8 cellular contexts compared by ENCODE assay signal in the genomic region with DNA sequence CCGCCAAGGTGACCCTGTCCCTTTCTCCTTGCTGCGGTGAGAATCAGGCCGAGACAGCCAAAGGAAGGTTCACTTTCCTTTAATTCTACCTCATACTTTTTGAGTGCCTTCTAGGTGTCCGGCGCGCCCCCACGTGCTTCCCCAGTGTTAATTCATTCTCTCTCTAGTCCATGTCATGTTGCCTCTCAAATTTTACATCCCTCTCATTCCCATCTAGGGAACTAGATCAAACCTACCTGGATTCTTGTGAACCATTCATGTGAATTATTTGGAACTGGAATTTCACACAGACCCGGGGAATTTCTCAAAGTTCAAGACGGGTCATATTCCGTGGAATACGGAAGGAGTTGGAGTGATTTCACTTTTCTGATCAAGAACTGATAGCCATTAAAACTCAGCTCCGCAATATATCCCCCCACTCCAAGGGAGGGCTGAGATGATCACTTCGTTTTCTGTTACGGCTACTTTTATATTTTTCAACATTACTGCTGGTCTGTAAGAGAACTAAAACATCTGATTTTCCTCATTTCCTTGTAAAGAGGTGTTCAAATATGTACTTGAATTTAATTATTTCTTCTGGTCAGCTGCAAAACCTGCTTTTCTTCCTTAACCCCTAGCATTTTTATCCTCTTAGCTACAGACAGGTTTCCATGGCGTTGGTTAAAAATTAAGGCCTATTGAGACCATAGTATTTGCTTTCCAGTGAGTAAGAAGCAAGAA. TPM values are rescaled to one million over a fixed set of nuclear protein-coding genes. Genes with fewer than 3 reads are reported as not detected.
DNase-seq lines count a peak whose midpoint lies in the region; ATAC-seq and TF ChIP-seq lines count a peak whose summit lies in the region.

No MANE protein-coding gene starts in this region.

- peak overlapping the region; percentile 97 for H3K27ac ChIP-seq in RWPE2 (ENCODE audit: poor library complexity, severe bottlenecking)

- ATAC-seq in RWPE2 (ENCODE audit: low read depth) = no peak
- ATAC-seq in GM18517 (IDR thresholded peaks at IDR 0.05; ENCODE audit: unreplicated experiment) = no peak

- H3K36me3 Mint-ChIP-seq in endothelial cell (ENCODE audit: low read depth, unreplicated experiment) = peaks cover 4% of the 10 kb centered on the region

- H3K9me3 ChIP-seq in RWPE2 (ENCODE audit: severe bottlenecking) = no peaks in the 10 kb centered on the region
- no peaks in the 10 kb centered on the region for H3K9me3 ChIP-seq in neuron (ENCODE audit: low read length)

- no peaks in the 10 kb centered on the region for H3K27me3 ChIP-seq in RWPE2 (ENCODE audit: insufficient read depth, poor library complexity, severe bottlenecking)
- no peaks in the 10 kb centered on the region for H3K27me3 ChIP-seq in neuron (ENCODE audit: insufficient read depth, low read length)

- H3K9me3 Mint-ChIP-seq in endothelial cell (ENCODE audit: unreplicated experiment) = no peaks in the 10 kb centered on the region

- no peak for TF ChIP-seq CTCF in RWPE2 (IDR thresholded peaks at IDR 0.05; ENCODE audit: poor library complexity, severe bottlenecking)
- no peak for TF ChIP-seq CTCF in endothelial cell (IDR thresholded peaks at IDR 0.05; ENCODE audit: unreplicated experiment)

- peak overlapping the region; percentile 80 for H2AFZ ChIP-seq in neuron (ENCODE audit: low read depth, low read length)

- H3K27me3 Mint-ChIP-seq in endothelial cell (ENCODE audit: unreplicated experiment) = peaks cover 12% of the 10 kb centered on the region

- DNase-seq in DMS153 treated with DMSO at 0.1 percent for 48 hours (lab: John Stamatoyannopoulos, UW; ENCODE audit: unreplicated experiment) (peak; percentile 88), DMS153 (lab: John Stamatoyannopoulos, UW) (no peak), RWPE2 (ENCODE audit: low spot score) (no peak), endothelial cell (ENCODE audit: low spot score) (no peak), MV-4-11 (lab: John Stamatoyannopoulos, UW) (no peak), SKM-1 treated with dmso at 0.1 percent for 144 hours (lab: John Stamatoyannopoulos, UW; ENCODE audit: unreplicated experiment) (no peak)

- H3K4me1 Mint-ChIP-seq in endothelial cell (ENCODE audit: unreplicated experiment) = peaks cover 27% of the 10 kb centered on the region

- H3K27ac Mint-ChIP-seq in endothelial cell (ENCODE audit: unreplicated experiment) = peak overlapping the region; percentile 96

- H3K36me3 ChIP-seq in RWPE2 (ENCODE audit: low read depth) (peaks cover 37% of the 10 kb centered on the region), neuron (ENCODE audit: insufficient read depth, low read length) (peaks cover 18% of the 10 kb centered on the region)

- peak overlapping the region; percentile 96 for H3K4me3 Mint-ChIP-seq in endothelial cell (ENCODE audit: unreplicated experiment)

- H3K4me3 ChIP-seq in RWPE2 (ENCODE audit: severe bottlenecking) = peak overlapping the region; percentile 81
- H3K4me3 ChIP-seq in neuron (ENCODE audit: low read length) = peak overlapping the region; percentile 98

- H3K4me1 ChIP-seq in RWPE2 (ENCODE audit: insufficient read depth, poor library complexity, severe bottlenecking) = peaks cover 26% of the 10 kb centered on the region
- H3K4me1 ChIP-seq in neuron (ENCODE audit: insufficient read depth, low read length) = peaks cover 38% of the 10 kb centered on the region

RNA-seq across cellular contexts. Expression of gene ENO1, which starts 1.0 kb away (rescaled TPM):
- 626 TPM for total RNA-seq in endothelial cell (ENCODE audit: unreplicated experiment)
